Comparison of ENCODE assay signal across 8 cellular contexts in genomic region chr22:45608763-45609180, GRCh38.
A peak's percentile ranks its signal among the peaks of the same experiment; 100 is the strongest.
DNase-seq lines count a peak whose midpoint lies in the region; ATAC-seq and TF ChIP-seq lines count a peak whose summit lies in the region.

No MANE protein-coding gene starts in this region.

- no peaks in the 10 kb centered on the region for H3K9me3 Mint-ChIP-seq in progenitor cell of endocrine pancreas (ENCODE audit: low read depth)

- no peak overlapping the region for H3K27ac Mint-ChIP-seq in progenitor cell of endocrine pancreas

- no peak overlapping the region for H3K4me3 Mint-ChIP-seq in progenitor cell of endocrine pancreas (ENCODE audit: low read depth)

- peak; percentile 15 for ATAC-seq in foreskin keratinocyte
- ATAC-seq in HG02571 (IDR thresholded peaks at IDR 0.05; ENCODE audit: unreplicated experiment): no peak

- peaks cover 12% of the 10 kb centered on the region for H3K4me1 Mint-ChIP-seq in progenitor cell of endocrine pancreas (ENCODE audit: low read depth)

- DNase-seq in AG04449 (ENCODE audit: low read depth, low spot score) (peak; percentile 79), HL-60 (ENCODE audit: low read depth in 1 of 2, low spot score in 1 of 2) (peak in 1 of 2 experiments; percentile 51), UCSD-AML1 (lab: John Stamatoyannopoulos, UW; ENCODE audit: unreplicated experiment) (peak; percentile 43), foreskin keratinocyte (peak; percentile 49 to 72), DMS153 treated with DMSO at 0.1 percent for 48 hours (lab: John Stamatoyannopoulos, UW; ENCODE audit: unreplicated experiment) (no peak), progenitor cell of endocrine pancreas (ENCODE audit: low spot score, unreplicated experiment) (no peak), NCI-H2171 (lab: John Stamatoyannopoulos, UW) (no peak)

- POLR2A ChIA-PET in AG04449 (lab: Yijun Ruan, JAX): interaction anchor here (1.0 kb wide), 1 partner anchor 536 kb away, joined by 3 read pairs; no protein-coding TSS in a partner anchor

- H3K27me3 Mint-ChIP-seq in progenitor cell of endocrine pancreas: peaks cover 3% of the 10 kb centered on the region

- no peaks in the 10 kb centered on the region for H3K27me3 ChIP-seq in HL-60 (ENCODE audit: insufficient read depth, poor library complexity, severe bottlenecking)
- H3K27me3 ChIP-seq in foreskin keratinocyte: no peaks in the 10 kb centered on the region

- H3K36me3 Mint-ChIP-seq in progenitor cell of endocrine pancreas (ENCODE audit: insufficient read depth): no peaks in the 10 kb centered on the region

- H3K4me3 ChIP-seq in AG04449 (ENCODE audit: low read depth, low read length): no peak overlapping the region
- no peak overlapping the region for H3K4me3 ChIP-seq in HL-60 (replicated peaks; ENCODE audit: insufficient read depth, low read length)

- peaks cover 21% of the 10 kb centered on the region for H3K4me1 ChIP-seq in foreskin keratinocyte

- CTCF ChIA-PET in AG04449 (lab: Yijun Ruan, JAX): no interaction called here

- H3K27ac ChIP-seq in HL-60 (replicated peaks): peak overlapping the region; percentile 19; the same call in 1 of the 2 replicates
- H3K27ac ChIP-seq in foreskin keratinocyte: peak overlapping the region; percentile 64

- TF ChIP-seq CTCF in AG04449 (IDR thresholded peaks at IDR 0.05; ENCODE audit: insufficient read depth, low read length, missing control alignments): no peak
- no peak for TF ChIP-seq CTCF in HL-60 (IDR thresholded peaks at IDR 0.05; ENCODE audit: insufficient read depth, low read length)
- no peak for TF ChIP-seq CTCF in foreskin keratinocyte (conservative IDR thresholded peaks at IDR 0.05)
- TF ChIP-seq CTCF in progenitor cell of endocrine pancreas (IDR thresholded peaks at IDR 0.05; ENCODE audit: unreplicated experiment): no peak

Comparison
In these comparisons a context has a peak if more than half of its experiments do, and no peak if none do; other contexts are left out.
1. DNase-seq: peak in AG04449 (single experiment), UCSD-AML1 (single experiment) and foreskin keratinocyte (2 of 2); none in DMS153 treated with DMSO at 0.1 percent for 48 hours (single experiment), progenitor cell of endocrine pancreas (single experiment) and NCI-H2171 (single experiment).